Comparison of ENCODE assay signal across 24 cellular contexts in genomic region chr12:121613424-121613823, GRCh38. TPM values are rescaled to one million over a fixed set of nuclear protein-coding genes. Genes with fewer than 3 reads are reported as not detected.
"Had no signal": no experiment of that assay in that cellular context is flagged by ENCODE, and none has a peak within 500 bp of the region (broad histone marks: within the 10 kb centered on the region; RNA-seq: fewer than 3 reads in every experiment).

No MANE protein-coding gene starts in this region.

- H3K27me3 Mint-ChIP-seq: activated CD4-positive, alpha-beta memory T cell treated with anti-CD3 and anti-CD28 coated beads for 36 hours; activated CD4-positive, alpha-beta T cell treated with anti-CD3 and anti-CD28 coated beads for 36 hours; naive thymus-derived CD4-positive, alpha-beta T cell had no signal

- H3K4me3 ChIP-seq: breast epithelium, colonic mucosa, esophagus squamous epithelium, gastrocnemius medialis, left ventricle myocardium inferior, transverse colon, uterus had no signal

- DNase-seq: activated CD4-positive, alpha-beta memory T cell treated with anti-CD3 and anti-CD28 coated beads for 36 hours; activated CD4-positive, alpha-beta T cell treated with anti-CD3 and anti-CD28 coated beads for 36 hours; activated effector memory CD4-positive, alpha-beta T cell treated with Interleukin-2 at 50 U/mL for 16 hours; activated naive CD4-positive, alpha-beta T cell treated with anti-CD3 and anti-CD28 coated beads for 36 hours; activated naive CD8-positive, alpha-beta T cell treated with anti-CD3 and anti-CD28 coated beads, Interleukin-2, amount 10 ng/mL, durations not matched to agents 7 days and 5 days; activated T-cell treated with anti-CD3 and anti-CD28 coated beads, Interleukin-2, amount 50 U/mL, for 72 hours; amniotic stem cell; colonic mucosa; esophagus squamous epithelium; gastrocnemius medialis; hippocampal formation; left ventricle myocardium inferior; naive thymus-derived CD4-positive, alpha-beta T cell; occipital lobe; posterior cingulate gyrus; small intestine; stimulated activated CD4-positive, alpha-beta T cell treated with anti-CD3 and anti-CD28 coated beads, Interleukin-2, amount 100 ng/mL, for 24 hours; transverse colon; uterus had no signal

- H3K36me3 ChIP-seq: breast epithelium, colonic mucosa, esophagus squamous epithelium, gastrocnemius medialis, left ventricle myocardium inferior, transverse colon, uterus had no signal

- H3K27ac ChIP-seq: breast epithelium, colonic mucosa, esophagus squamous epithelium, gastrocnemius medialis, left ventricle myocardium inferior, transverse colon, uterus had no signal

- H3K27ac Mint-ChIP-seq: activated CD4-positive, alpha-beta memory T cell treated with anti-CD3 and anti-CD28 coated beads for 36 hours; activated CD4-positive, alpha-beta T cell treated with anti-CD3 and anti-CD28 coated beads for 36 hours; activated naive CD4-positive, alpha-beta T cell treated with anti-CD3 and anti-CD28 coated beads for 36 hours; activated naive CD8-positive, alpha-beta T cell treated with anti-CD3 and anti-CD28 coated beads, Interleukin-2, amount 10 ng/mL, durations not matched to agents 7 days and 5 days; activated T-cell treated with anti-CD3 and anti-CD28 coated beads, Interleukin-2, amount 50 U/mL, for 72 hours; WTC11 had no signal

- H3K9me3 Mint-ChIP-seq: activated CD4-positive, alpha-beta memory T cell treated with anti-CD3 and anti-CD28 coated beads for 36 hours; activated naive CD4-positive, alpha-beta T cell treated with anti-CD3 and anti-CD28 coated beads for 36 hours; activated naive CD8-positive, alpha-beta T cell treated with anti-CD3 and anti-CD28 coated beads, Interleukin-2, amount 10 ng/mL, durations not matched to agents 7 days and 5 days; activated T-cell treated with anti-CD3 and anti-CD28 coated beads, Interleukin-2, amount 50 U/mL, for 72 hours; stimulated activated effector memory CD8-positive, alpha-beta T cell treated with anti-CD3 and anti-CD28 coated beads, Interleukin-12 subunit alpha, Interleukin-12 subunit beta, amount 100 ng/mL, for 72 hours had no signal

- H3K27me3 ChIP-seq: breast epithelium, colonic mucosa, esophagus squamous epithelium, gastrocnemius medialis, transverse colon, uterus had no signal

- H3K4me1 ChIP-seq: breast epithelium, colonic mucosa had no signal

- ATAC-seq: activated CD4-positive, alpha-beta T cell treated with anti-CD3 and anti-CD28 coated beads for 36 hours; activated T-cell treated with anti-CD3 and anti-CD28 coated beads, Interleukin-2, amount 50 U/mL, for 72 hours; gastrocnemius medialis; naive thymus-derived CD4-positive, alpha-beta T cell; sciatic nerve; stimulated activated effector memory CD8-positive, alpha-beta T cell treated with anti-CD3 and anti-CD28 coated beads, Interleukin-12 subunit alpha, Interleukin-12 subunit beta, amount 100 ng/mL, for 72 hours; WTC11 had no signal

- H3K36me3 Mint-ChIP-seq: activated CD4-positive, alpha-beta memory T cell treated with anti-CD3 and anti-CD28 coated beads for 36 hours; activated naive CD8-positive, alpha-beta T cell treated with anti-CD3 and anti-CD28 coated beads, Interleukin-2, amount 10 ng/mL, durations not matched to agents 7 days and 5 days; stimulated activated effector memory CD8-positive, alpha-beta T cell treated with anti-CD3 and anti-CD28 coated beads, Interleukin-12 subunit alpha, Interleukin-12 subunit beta, amount 100 ng/mL, for 72 hours; WTC11 had no signal

- H3K9me3 ChIP-seq: breast epithelium, colonic mucosa, esophagus squamous epithelium, gastrocnemius medialis, left ventricle myocardium inferior, transverse colon, uterus had no signal

- H3K4me3 Mint-ChIP-seq: activated CD4-positive, alpha-beta memory T cell treated with anti-CD3 and anti-CD28 coated beads for 36 hours; activated CD4-positive, alpha-beta T cell treated with anti-CD3 and anti-CD28 coated beads for 36 hours; activated naive CD4-positive, alpha-beta T cell treated with anti-CD3 and anti-CD28 coated beads for 36 hours; activated naive CD8-positive, alpha-beta T cell treated with anti-CD3 and anti-CD28 coated beads, Interleukin-2, amount 10 ng/mL, durations not matched to agents 7 days and 5 days; activated T-cell treated with anti-CD3 and anti-CD28 coated beads, Interleukin-2, amount 50 U/mL, for 72 hours; naive thymus-derived CD4-positive, alpha-beta T cell; neural crest cell; stimulated activated effector memory CD8-positive, alpha-beta T cell treated with anti-CD3 and anti-CD28 coated beads, Interleukin-12 subunit alpha, Interleukin-12 subunit beta, amount 100 ng/mL, for 72 hours; WTC11 had no signal

RNA-seq across cellular contexts. Expression of gene MORN3, which starts 56.0 kb away (rescaled TPM):
- total RNA-seq: colonic mucosa, gastrocnemius medialis, left ventricle myocardium inferior had no signal
